In the genomic region with DNA sequence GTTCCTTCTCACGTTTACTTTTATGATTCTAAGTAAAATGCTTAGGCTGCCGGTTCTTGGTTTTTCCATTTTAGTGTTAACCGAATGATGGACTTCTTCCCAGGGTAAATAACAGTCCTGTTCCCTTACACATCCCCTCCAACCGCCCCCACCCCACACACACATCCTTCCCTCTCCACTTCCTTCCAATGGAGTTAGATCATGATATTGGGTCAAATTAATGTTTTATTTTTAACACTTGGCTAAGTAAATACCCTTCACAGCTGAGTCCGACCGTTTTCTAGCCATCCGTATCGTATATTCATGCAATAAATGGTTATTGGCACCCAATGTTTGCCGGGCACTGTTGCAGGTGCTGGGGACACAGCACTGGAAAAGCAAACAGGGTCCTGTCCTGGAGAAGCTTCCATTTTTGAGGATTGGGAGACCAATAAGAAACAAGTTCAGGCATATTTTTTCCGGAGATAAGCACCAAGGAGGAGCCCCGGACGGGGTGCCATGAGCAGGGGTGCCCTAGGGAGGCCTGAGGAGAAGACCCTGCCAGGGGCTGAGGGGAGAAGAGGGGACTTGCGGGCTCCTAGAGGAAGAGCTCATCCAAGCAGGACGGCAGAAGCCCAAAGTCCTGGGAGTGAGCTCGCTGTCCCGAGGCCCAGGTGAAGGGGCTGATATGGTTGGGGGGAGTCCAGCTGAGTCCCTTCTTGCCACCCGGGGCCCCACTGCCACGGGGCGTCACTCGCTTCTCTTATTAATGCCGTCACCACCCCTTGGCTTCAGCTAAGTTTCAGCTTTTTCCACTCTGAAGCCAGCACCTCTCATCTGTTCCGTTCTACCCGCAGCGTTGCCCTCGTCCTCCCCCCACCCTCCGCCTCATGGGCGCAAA, we compare ENCODE assay signal across 2 cellular contexts.
TF ChIP-seq lines count a peak whose summit lies in the region.

No MANE protein-coding gene starts in this region.

TF ChIP-seq in GM23338, 12 proteins besides CTCF, POLR2A, EP300 and RAD21 (continued from another document):
- TF ChIP-seq, protein P1, sequence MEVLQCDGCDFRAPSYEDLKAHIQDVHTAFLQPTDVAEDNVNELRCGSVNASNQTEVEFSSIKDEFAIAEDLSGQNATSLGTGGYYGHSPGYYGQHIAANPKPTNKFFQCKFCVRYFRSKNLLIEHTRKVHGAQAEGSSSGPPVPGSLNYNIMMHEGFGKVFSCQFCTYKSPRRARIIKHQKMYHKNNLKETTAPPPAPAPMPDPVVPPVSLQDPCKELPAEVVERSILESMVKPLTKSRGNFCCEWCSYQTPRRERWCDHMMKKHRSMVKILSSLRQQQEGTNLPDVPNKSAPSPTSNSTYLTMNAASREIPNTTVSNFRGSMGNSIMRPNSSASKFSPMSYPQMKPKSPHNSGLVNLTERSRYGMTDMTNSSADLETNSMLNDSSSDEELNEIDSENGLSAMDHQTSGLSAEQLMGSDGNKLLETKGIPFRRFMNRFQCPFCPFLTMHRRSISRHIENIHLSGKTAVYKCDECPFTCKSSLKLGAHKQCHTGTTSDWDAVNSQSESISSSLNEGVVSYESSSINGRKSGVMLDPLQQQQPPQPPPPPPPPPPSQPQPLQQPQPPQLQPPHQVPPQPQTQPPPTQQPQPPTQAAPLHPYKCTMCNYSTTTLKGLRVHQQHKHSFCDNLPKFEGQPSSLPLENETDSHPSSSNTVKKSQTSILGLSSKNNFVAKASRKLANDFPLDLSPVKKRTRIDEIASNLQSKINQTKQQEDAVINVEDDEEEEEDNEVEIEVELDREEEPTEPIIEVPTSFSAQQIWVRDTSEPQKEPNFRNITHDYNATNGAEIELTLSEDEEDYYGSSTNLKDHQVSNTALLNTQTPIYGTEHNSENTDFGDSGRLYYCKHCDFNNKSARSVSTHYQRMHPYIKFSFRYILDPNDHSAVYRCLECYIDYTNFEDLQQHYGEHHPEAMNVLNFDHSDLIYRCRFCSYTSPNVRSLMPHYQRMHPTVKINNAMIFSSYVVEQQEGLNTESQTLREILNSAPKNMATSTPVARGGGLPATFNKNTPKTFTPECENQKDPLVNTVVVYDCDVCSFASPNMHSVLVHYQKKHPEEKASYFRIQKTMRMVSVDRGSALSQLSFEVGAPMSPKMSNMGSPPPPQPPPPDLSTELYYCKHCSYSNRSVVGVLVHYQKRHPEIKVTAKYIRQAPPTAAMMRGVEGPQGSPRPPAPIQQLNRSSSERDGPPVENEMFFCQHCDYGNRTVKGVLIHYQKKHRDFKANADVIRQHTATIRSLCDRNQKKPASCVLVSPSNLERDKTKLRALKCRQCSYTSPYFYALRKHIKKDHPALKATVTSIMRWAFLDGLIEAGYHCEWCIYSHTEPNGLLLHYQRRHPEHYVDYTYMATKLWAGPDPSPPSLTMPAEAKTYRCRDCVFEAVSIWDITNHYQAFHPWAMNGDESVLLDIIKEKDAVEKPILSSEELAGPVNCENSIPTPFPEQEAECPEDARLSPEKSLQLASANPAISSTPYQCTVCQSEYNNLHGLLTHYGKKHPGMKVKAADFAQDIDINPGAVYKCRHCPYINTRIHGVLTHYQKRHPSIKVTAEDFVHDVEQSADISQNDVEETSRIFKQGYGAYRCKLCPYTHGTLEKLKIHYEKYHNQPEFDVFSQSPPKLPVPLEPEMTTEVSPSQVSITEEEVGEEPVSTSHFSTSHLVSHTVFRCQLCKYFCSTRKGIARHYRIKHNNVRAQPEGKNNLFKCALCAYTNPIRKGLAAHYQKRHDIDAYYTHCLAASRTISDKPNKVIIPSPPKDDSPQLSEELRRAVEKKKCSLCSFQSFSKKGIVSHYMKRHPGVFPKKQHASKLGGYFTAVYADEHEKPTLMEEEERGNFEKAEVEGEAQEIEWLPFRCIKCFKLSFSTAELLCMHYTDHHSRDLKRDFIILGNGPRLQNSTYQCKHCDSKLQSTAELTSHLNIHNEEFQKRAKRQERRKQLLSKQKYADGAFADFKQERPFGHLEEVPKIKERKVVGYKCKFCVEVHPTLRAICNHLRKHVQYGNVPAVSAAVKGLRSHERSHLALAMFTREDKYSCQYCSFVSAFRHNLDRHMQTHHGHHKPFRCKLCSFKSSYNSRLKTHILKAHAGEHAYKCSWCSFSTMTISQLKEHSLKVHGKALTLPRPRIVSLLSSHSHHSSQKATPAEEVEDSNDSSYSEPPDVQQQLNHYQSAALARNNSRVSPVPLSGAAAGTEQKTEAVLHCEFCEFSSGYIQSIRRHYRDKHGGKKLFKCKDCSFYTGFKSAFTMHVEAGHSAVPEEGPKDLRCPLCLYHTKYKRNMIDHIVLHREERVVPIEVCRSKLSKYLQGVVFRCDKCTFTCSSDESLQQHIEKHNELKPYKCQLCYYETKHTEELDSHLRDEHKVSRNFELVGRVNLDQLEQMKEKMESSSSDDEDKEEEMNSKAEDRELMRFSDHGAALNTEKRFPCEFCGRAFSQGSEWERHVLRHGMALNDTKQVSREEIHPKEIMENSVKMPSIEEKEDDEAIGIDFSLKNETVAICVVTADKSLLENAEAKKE (CRISPR knock-in tag; IDR thresholded peaks at IDR 0.05), result no peak
- TF ChIP-seq NANOG (IDR thresholded peaks at IDR 0.05; ENCODE audit: borderline replicate concordance), result no peak
- no peak for TF ChIP-seq EZH2phosphoT487 (IDR thresholded peaks at IDR 0.05; ENCODE audit: unreplicated experiment)
- no peak for TF ChIP-seq ZNF331 (CRISPR knock-in tag; IDR thresholded peaks at IDR 0.05; ENCODE audit: low read depth)
- TF ChIP-seq CREB1 (CRISPR knock-in tag; IDR thresholded peaks at IDR 0.05; ENCODE audit: low read depth), result no peak
- TF ChIP-seq, protein P2, sequence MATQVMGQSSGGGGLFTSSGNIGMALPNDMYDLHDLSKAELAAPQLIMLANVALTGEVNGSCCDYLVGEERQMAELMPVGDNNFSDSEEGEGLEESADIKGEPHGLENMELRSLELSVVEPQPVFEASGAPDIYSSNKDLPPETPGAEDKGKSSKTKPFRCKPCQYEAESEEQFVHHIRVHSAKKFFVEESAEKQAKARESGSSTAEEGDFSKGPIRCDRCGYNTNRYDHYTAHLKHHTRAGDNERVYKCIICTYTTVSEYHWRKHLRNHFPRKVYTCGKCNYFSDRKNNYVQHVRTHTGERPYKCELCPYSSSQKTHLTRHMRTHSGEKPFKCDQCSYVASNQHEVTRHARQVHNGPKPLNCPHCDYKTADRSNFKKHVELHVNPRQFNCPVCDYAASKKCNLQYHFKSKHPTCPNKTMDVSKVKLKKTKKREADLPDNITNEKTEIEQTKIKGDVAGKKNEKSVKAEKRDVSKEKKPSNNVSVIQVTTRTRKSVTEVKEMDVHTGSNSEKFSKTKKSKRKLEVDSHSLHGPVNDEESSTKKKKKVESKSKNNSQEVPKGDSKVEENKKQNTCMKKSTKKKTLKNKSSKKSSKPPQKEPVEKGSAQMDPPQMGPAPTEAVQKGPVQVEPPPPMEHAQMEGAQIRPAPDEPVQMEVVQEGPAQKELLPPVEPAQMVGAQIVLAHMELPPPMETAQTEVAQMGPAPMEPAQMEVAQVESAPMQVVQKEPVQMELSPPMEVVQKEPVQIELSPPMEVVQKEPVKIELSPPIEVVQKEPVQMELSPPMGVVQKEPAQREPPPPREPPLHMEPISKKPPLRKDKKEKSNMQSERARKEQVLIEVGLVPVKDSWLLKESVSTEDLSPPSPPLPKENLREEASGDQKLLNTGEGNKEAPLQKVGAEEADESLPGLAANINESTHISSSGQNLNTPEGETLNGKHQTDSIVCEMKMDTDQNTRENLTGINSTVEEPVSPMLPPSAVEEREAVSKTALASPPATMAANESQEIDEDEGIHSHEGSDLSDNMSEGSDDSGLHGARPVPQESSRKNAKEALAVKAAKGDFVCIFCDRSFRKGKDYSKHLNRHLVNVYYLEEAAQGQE (IDR thresholded peaks at IDR 0.05; ENCODE audit: unreplicated experiment), result no peak
- no peak for TF ChIP-seq EZH2 (IDR thresholded peaks at IDR 0.05; ENCODE audit: low read depth, unreplicated experiment)
- TF ChIP-seq STAT1 (IDR thresholded peaks at IDR 0.05; ENCODE audit: unreplicated experiment), result no peak
- TF ChIP-seq POLR2AphosphoS5 (IDR thresholded peaks at IDR 0.05; ENCODE audit: low read depth), result no peak

TF ChIP-seq in WTC11, 78 proteins besides CTCF, POLR2A, EP300 and RAD21 (continued from another document):
- TF ChIP-seq TEAD4 (CRISPR knock-in tag; IDR thresholded peaks at IDR 0.05) (no peak), ZNF219 (CRISPR knock-in tag; IDR thresholded peaks at IDR 0.05; ENCODE audit: borderline replicate concordance) (no peak), FOXP1 (CRISPR knock-in tag; IDR thresholded peaks at IDR 0.05; ENCODE audit: borderline replicate concordance) (no peak), CREB1 (CRISPR knock-in tag; IDR thresholded peaks at IDR 0.05) (no peak), NFYB (CRISPR knock-in tag; conservative IDR thresholded peaks at IDR 0.05; ENCODE audit: low read depth) (no peak)
- TF ChIP-seq, protein P3, sequence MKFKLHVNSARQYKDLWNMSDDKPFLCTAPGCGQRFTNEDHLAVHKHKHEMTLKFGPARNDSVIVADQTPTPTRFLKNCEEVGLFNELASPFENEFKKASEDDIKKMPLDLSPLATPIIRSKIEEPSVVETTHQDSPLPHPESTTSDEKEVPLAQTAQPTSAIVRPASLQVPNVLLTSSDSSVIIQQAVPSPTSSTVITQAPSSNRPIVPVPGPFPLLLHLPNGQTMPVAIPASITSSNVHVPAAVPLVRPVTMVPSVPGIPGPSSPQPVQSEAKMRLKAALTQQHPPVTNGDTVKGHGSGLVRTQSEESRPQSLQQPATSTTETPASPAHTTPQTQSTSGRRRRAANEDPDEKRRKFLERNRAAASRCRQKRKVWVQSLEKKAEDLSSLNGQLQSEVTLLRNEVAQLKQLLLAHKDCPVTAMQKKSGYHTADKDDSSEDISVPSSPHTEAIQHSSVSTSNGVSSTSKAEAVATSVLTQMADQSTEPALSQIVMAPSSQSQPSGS (CRISPR knock-in tag; IDR thresholded peaks at IDR 0.05; ENCODE audit: borderline replicate concordance, low read depth), result no peak
- TF ChIP-seq, protein P4, sequence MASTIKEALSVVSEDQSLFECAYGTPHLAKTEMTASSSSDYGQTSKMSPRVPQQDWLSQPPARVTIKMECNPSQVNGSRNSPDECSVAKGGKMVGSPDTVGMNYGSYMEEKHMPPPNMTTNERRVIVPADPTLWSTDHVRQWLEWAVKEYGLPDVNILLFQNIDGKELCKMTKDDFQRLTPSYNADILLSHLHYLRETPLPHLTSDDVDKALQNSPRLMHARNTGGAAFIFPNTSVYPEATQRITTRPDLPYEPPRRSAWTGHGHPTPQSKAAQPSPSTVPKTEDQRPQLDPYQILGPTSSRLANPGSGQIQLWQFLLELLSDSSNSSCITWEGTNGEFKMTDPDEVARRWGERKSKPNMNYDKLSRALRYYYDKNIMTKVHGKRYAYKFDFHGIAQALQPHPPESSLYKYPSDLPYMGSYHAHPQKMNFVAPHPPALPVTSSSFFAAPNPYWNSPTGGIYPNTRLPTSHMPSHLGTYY (CRISPR knock-in tag; IDR thresholded peaks at IDR 0.05), result no peak
